In genomic region chr6:30619561-30619960, GRCh38 we compare ENCODE assay signal across 1 cellular context.
TF ChIP-seq lines count a peak whose summit lies in the region.

No MANE protein-coding gene starts in this region.

TF ChIP-seq in GM23338, 12 proteins besides CTCF, POLR2A, EP300 and RAD21 (continued from another document):
- TF ChIP-seq ETS1 (IDR thresholded peaks at IDR 0.05) (no peak), CREB1 (CRISPR knock-in tag; IDR thresholded peaks at IDR 0.05; ENCODE audit: low read depth) (no peak), NANOG (IDR thresholded peaks at IDR 0.05; ENCODE audit: borderline replicate concordance) (no peak), REST (IDR thresholded peaks at IDR 0.05; ENCODE audit: unreplicated experiment) (no peak), ZNF462 (CRISPR knock-in tag; IDR thresholded peaks at IDR 0.05) (no peak), EZH2phosphoT487 (IDR thresholded peaks at IDR 0.05; ENCODE audit: unreplicated experiment) (no peak), EZH2 (IDR thresholded peaks at IDR 0.05; ENCODE audit: low read depth, unreplicated experiment) (no peak), STAT1 (IDR thresholded peaks at IDR 0.05; ENCODE audit: unreplicated experiment) (no peak), POLR2AphosphoS5 (IDR thresholded peaks at IDR 0.05; ENCODE audit: low read depth) (no peak)
